Comparison of ENCODE assay signal across 34 cellular contexts in the genomic region with DNA sequence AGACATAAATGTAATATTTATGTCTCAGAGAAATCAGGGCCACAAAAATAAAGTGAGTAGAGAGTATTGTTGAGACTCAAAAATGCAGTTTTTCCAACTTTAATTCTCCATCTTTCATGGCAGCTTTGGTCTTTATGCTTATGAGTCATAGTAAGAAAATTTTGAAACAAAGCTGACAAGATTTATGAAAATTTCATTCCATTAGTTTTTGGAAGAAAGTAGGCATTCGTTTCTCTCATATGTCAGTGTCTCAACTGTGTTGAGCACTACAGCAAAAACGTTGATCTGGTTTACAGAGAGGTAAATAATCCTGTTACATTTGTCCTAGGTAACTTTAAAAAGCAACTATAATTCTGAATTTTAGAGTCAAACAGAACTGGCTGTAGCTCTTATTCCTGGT.
"Had no signal": no experiment of that assay in that cellular context is flagged by ENCODE, and none has a peak within 500 bp of the region (broad histone marks: within the 10 kb centered on the region; RNA-seq: fewer than 3 reads in every experiment).

No MANE protein-coding gene starts in this region.

- H3K27ac Mint-ChIP-seq: activated CD4-positive, alpha-beta T cell treated with anti-CD3 and anti-CD28 coated beads, Interleukin-2, amount 10 ng/mL, durations not matched to agents 7 days and 5 days; activated CD8-positive, alpha-beta T cell treated with anti-CD3 and anti-CD28 coated beads for 36 hours; activated T-helper 17 cell treated with anti-CD3 and anti-CD28 coated beads, Interleukin-2, amount 50 U/mL, for 72 hours; naive B cell; nephron progenitor cell; stimulated activated memory B cell treated with anti-CD40 and anti-IgM and Interleukin-4, amounts not matched to agents 10 μg/mL and 1 μg/mL and 100 μg/mL, for 72 hours; T-helper 17 cell had no signal

- H3K4me3 ChIP-seq: breast epithelium, esophagus muscularis mucosa, left ventricle myocardium inferior, lung, mucosa of descending colon, pancreas, prostate gland, tibial artery, upper lobe of right lung had no signal

- H3K36me3 ChIP-seq: breast epithelium, esophagus muscularis mucosa, left ventricle myocardium inferior, pancreas, prostate gland, tibial artery, upper lobe of right lung had no signal

- H3K36me3 Mint-ChIP-seq: naive B cell; stimulated activated memory B cell treated with anti-CD40 and anti-IgM and Interleukin-4, amounts not matched to agents 10 μg/mL and 1 μg/mL and 100 μg/mL, for 72 hours had no signal

- H3K4me3 Mint-ChIP-seq: activated CD4-positive, alpha-beta T cell treated with anti-CD3 and anti-CD28 coated beads, Interleukin-2, amount 10 ng/mL, durations not matched to agents 7 days and 5 days; activated CD8-positive, alpha-beta T cell treated with anti-CD3 and anti-CD28 coated beads for 36 hours; activated T-cell treated with anti-CD3 and anti-CD28 coated beads, Interleukin-2, amount 50 U/mL, for 4 hours; activated T-helper 17 cell treated with anti-CD3 and anti-CD28 coated beads, Interleukin-2, amount 50 U/mL, for 72 hours; naive B cell; nephron progenitor cell; stimulated activated memory B cell treated with anti-CD40 and anti-IgM and Interleukin-4, amounts not matched to agents 10 μg/mL and 1 μg/mL and 100 μg/mL, for 72 hours; stimulated activated naive CD8-positive, alpha-beta T cell treated with anti-CD3 and anti-CD28 coated beads, Interleukin-15, amount 100 ng/mL, for 72 hours; T-helper 17 cell had no signal

- FAIRE-seq: frontal cortex, pancreas, small intestine had no signal

- DNase-seq: activated CD4-positive, alpha-beta T cell treated with anti-CD3 and anti-CD28 coated beads for 1 hour; activated CD4-positive, alpha-beta T cell treated with anti-CD3 and anti-CD28 coated beads, Interleukin-2, amount 10 ng/mL, durations not matched to agents 7 days and 5 days; activated CD8-positive, alpha-beta T cell treated with anti-CD3 and anti-CD28 coated beads for 36 hours; activated gamma-delta T cell treated with Interleukin-2 at 50 U/mL for 16 hours; activated naive CD4-positive, alpha-beta T cell treated with anti-CD3 and anti-CD28 coated beads, Interleukin-2, amount 50 U/mL, for 16 hours; activated T-cell treated with anti-CD3 and anti-CD28 coated beads, Interleukin-2, amount 50 U/mL, for 4 hours; amygdala; central memory CD4-positive, alpha-beta T cell; dermis blood vessel endothelial cell; effector CD4-positive, alpha-beta T cell; islet precursor cell; left ventricle myocardium inferior; mesendoderm; mucosa of descending colon; naive B cell; nephron progenitor cell; pancreas; retina; small intestine; stimulated activated CD4-positive, alpha-beta T cell treated with anti-CD3 and anti-CD28 coated beads, Interleukin-4, amount 100 ng/mL, for 4 hours; stimulated activated CD8-positive, alpha-beta memory T cell treated with anti-CD3 and anti-CD28 coated beads, Interleukin-4, amount 100 ng/mL, for 48 hours; stimulated activated naive CD8-positive, alpha-beta T cell treated with anti-CD3 and anti-CD28 coated beads, Interleukin-15, amount 100 ng/mL, for 72 hours; T-helper 17 cell; T1000; tibial artery; upper lobe of right lung had no signal

- ATAC-seq: activated CD8-positive, alpha-beta T cell treated with anti-CD3 and anti-CD28 coated beads for 36 hours; activated T-cell treated with anti-CD3 and anti-CD28 coated beads, Interleukin-2, amount 50 U/mL, for 4 hours; activated T-helper 17 cell treated with anti-CD3 and anti-CD28 coated beads, Interleukin-2, amount 50 U/mL, for 72 hours; mucosa of descending colon; pancreas; sciatic nerve; stimulated activated memory B cell treated with anti-CD40 and anti-IgM and Interleukin-4, amounts not matched to agents 10 μg/mL and 1 μg/mL and 100 μg/mL, for 72 hours; stimulated activated naive CD8-positive, alpha-beta T cell treated with anti-CD3 and anti-CD28 coated beads, Interleukin-15, amount 100 ng/mL, for 72 hours; T-helper 17 cell; upper lobe of right lung had no signal

- H3K9me3 Mint-ChIP-seq: activated CD8-positive, alpha-beta T cell treated with anti-CD3 and anti-CD28 coated beads for 36 hours; activated T-cell treated with anti-CD3 and anti-CD28 coated beads, Interleukin-2, amount 50 U/mL, for 4 hours; activated T-helper 17 cell treated with anti-CD3 and anti-CD28 coated beads, Interleukin-2, amount 50 U/mL, for 72 hours; nephron progenitor cell; stimulated activated memory B cell treated with anti-CD40 and anti-IgM and Interleukin-4, amounts not matched to agents 10 μg/mL and 1 μg/mL and 100 μg/mL, for 72 hours had no signal

- H3K9me3 ChIP-seq: breast epithelium, esophagus muscularis mucosa, mucosa of descending colon, pancreas, prostate gland, tibial artery, upper lobe of right lung had no signal

- H3K4me1 Mint-ChIP-seq: activated CD4-positive, alpha-beta T cell treated with anti-CD3 and anti-CD28 coated beads, Interleukin-2, amount 10 ng/mL, durations not matched to agents 7 days and 5 days; activated T-helper 17 cell treated with anti-CD3 and anti-CD28 coated beads, Interleukin-2, amount 50 U/mL, for 72 hours; naive B cell; nephron progenitor cell; stimulated activated memory B cell treated with anti-CD40 and anti-IgM and Interleukin-4, amounts not matched to agents 10 μg/mL and 1 μg/mL and 100 μg/mL, for 72 hours; stimulated activated naive CD8-positive, alpha-beta T cell treated with anti-CD3 and anti-CD28 coated beads, Interleukin-15, amount 100 ng/mL, for 72 hours; T-helper 17 cell had no signal

- H3K27me3 ChIP-seq: breast epithelium, esophagus muscularis mucosa, pancreas, tibial artery, upper lobe of right lung had no signal

- H3K4me1 ChIP-seq: breast epithelium, pancreas, prostate gland, upper lobe of right lung had no signal

- H3K27me3 Mint-ChIP-seq: activated CD4-positive, alpha-beta T cell treated with anti-CD3 and anti-CD28 coated beads, Interleukin-2, amount 10 ng/mL, durations not matched to agents 7 days and 5 days; activated CD8-positive, alpha-beta T cell treated with anti-CD3 and anti-CD28 coated beads for 36 hours; activated T-helper 17 cell treated with anti-CD3 and anti-CD28 coated beads, Interleukin-2, amount 50 U/mL, for 72 hours; naive B cell; stimulated activated memory B cell treated with anti-CD40 and anti-IgM and Interleukin-4, amounts not matched to agents 10 μg/mL and 1 μg/mL and 100 μg/mL, for 72 hours; stimulated activated naive CD8-positive, alpha-beta T cell treated with anti-CD3 and anti-CD28 coated beads, Interleukin-15, amount 100 ng/mL, for 72 hours had no signal

- H3K27ac ChIP-seq: breast epithelium, esophagus muscularis mucosa, left ventricle myocardium inferior, pancreas, prostate gland, tibial artery, upper lobe of right lung had no signal
